26 cellular contexts compared by ENCODE assay signal in the genomic region with DNA sequence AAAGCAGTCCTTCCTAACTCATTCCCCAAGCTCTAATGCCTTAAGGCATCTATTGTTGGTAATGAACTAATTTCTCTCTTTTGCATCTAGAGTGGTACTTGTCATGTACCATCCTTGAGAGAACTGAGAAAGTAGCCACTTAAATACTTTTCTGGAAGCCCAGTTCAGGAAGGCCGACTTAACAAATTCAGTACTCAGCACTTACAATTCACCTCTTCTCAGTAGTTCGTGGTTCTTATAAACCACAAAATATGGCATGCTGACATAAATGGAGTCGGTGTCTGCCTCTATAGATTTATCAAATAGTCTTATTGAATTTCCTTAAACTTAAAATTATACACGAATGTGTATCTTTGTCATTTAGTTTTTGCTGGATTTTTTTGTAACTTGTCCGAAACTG.
"Had no signal": no experiment of that assay in that cellular context is flagged by ENCODE, and none has a peak within 500 bp of the region (broad histone marks: within the 10 kb centered on the region; RNA-seq: fewer than 3 reads in every experiment).

No MANE protein-coding gene starts in this region.

- H3K4me2 ChIP-seq: PC-9 had no signal

- H3K27me3 ChIP-seq: ascending aorta, cardiac muscle cell, colonic mucosa, MG63 had no signal

- H2AFZ ChIP-seq: PC-9 had no signal

- H3K36me3 ChIP-seq: ascending aorta, cardiac muscle cell, colonic mucosa, MG63 had no signal

- H3K4me1 ChIP-seq: ascending aorta, colonic mucosa had no signal

- H3K27ac ChIP-seq: ascending aorta, cardiac muscle cell, colonic mucosa, PC-9, RWPE1 had no signal

- DNase-seq: activated CD4-positive, alpha-beta T cell treated with anti-CD3 and anti-CD28 coated beads for 36 hours; activated CD4-positive, alpha-beta T cell treated with anti-CD3 and anti-CD28 coated beads, Interleukin-2, amount 10 ng/mL, durations not matched to agents 7 days and 5 days; activated CD4-positive, alpha-beta T cell treated with anti-CD3 and anti-CD28 coated beads, Interleukin-2, amount 50 U/mL, for 48 hours; activated CD8-positive, alpha-beta T cell treated with anti-CD3 and anti-CD28 coated beads, Interleukin-2, amount 10 ng/mL, durations not matched to agents 7 days and 5 days; activated gamma-delta T cell; activated naive CD4-positive, alpha-beta T cell treated with Interleukin-2 at 50 U/mL for 16 hours; activated naive CD8-positive, alpha-beta T cell treated with anti-CD3 and anti-CD28 coated beads, Interleukin-2, amount 10 ng/mL, durations not matched to agents 7 days and 5 days; activated T-cell treated with anti-CD3 and anti-CD28 coated beads, Interleukin-2, amount 50 U/mL, for 24 hours; amygdala; colonic mucosa; KBM-7; MG63; MV-4-11; NCI-H1092 treated with DMSO at 0.1 percent for 48 hours; NCI-H146; NCI-H1930; NCI-H2081 treated with DMSO at 0.1 percent for 48 hours; NCI-H345; NCI-H524 treated with DMSO at 0.1 percent for 48 hours; NK-92 treated with Interleukin-12 subunit alpha and Interleukin-12 subunit beta, amount 100 ng/mL, for 24 hours; PC-9; SIG-M5; T1000 had no signal

- H3K9me3 ChIP-seq: ascending aorta, colonic mucosa, MG63 had no signal

- H3K4me3 ChIP-seq: ascending aorta, cardiac muscle cell, colonic mucosa, MG63, PC-9 had no signal
